ENCODE assay signal across 1 cellular context in genomic region chr15:57053470-57053869, GRCh38.
TF ChIP-seq lines count a peak whose summit lies in the region.

No MANE protein-coding gene starts in this region.

TF ChIP-seq in HepG2, 621 proteins besides CTCF, POLR2A, EP300 and RAD21 (continued from another document):
- TF ChIP-seq ZNF784 (CRISPR knock-in tag; IDR thresholded peaks at IDR 0.05; ENCODE audit: borderline replicate concordance) (no peak), ZNF496 (CRISPR knock-in tag; IDR thresholded peaks at IDR 0.05; ENCODE audit: insufficient replicate concordance) (no peak), RFX3 (CRISPR knock-in tag; IDR thresholded peaks at IDR 0.05) (no peak), ZNF484 (CRISPR knock-in tag; IDR thresholded peaks at IDR 0.05; ENCODE audit: borderline replicate concordance, low read depth) (no peak), GTF2F1 (IDR thresholded peaks at IDR 0.05; ENCODE audit: low read length) (no peak), ZNF329 (CRISPR knock-in tag; IDR thresholded peaks at IDR 0.05; ENCODE audit: low read depth) (no peak)
